ENCODE assay signal across 1 cellular context in genomic region chr16:67946128-67946569, GRCh38.
TF ChIP-seq lines count a peak whose summit lies in the region.

No MANE protein-coding gene starts in this region.

TF ChIP-seq in GM23338, 12 proteins besides CTCF, POLR2A, EP300 and RAD21 (continued from another document):
- TF ChIP-seq ZNF462 (CRISPR knock-in tag; IDR thresholded peaks at IDR 0.05) (no peak), EZH2 (IDR thresholded peaks at IDR 0.05; ENCODE audit: low read depth, unreplicated experiment) (no peak), REST (IDR thresholded peaks at IDR 0.05; ENCODE audit: unreplicated experiment) (no peak), ETS1 (IDR thresholded peaks at IDR 0.05) (no peak), JUNB (IDR thresholded peaks at IDR 0.05; ENCODE audit: unreplicated experiment) (no peak), ZNF114 (CRISPR knock-in tag; IDR thresholded peaks at IDR 0.05) (no peak), STAT1 (IDR thresholded peaks at IDR 0.05; ENCODE audit: unreplicated experiment) (no peak), ZNF331 (CRISPR knock-in tag; IDR thresholded peaks at IDR 0.05; ENCODE audit: low read depth) (no peak), POLR2AphosphoS5 (IDR thresholded peaks at IDR 0.05; ENCODE audit: low read depth) (no peak), NANOG (IDR thresholded peaks at IDR 0.05; ENCODE audit: borderline replicate concordance) (no peak)
